ENCODE assay signal across 9 cellular contexts in the genomic region with DNA sequence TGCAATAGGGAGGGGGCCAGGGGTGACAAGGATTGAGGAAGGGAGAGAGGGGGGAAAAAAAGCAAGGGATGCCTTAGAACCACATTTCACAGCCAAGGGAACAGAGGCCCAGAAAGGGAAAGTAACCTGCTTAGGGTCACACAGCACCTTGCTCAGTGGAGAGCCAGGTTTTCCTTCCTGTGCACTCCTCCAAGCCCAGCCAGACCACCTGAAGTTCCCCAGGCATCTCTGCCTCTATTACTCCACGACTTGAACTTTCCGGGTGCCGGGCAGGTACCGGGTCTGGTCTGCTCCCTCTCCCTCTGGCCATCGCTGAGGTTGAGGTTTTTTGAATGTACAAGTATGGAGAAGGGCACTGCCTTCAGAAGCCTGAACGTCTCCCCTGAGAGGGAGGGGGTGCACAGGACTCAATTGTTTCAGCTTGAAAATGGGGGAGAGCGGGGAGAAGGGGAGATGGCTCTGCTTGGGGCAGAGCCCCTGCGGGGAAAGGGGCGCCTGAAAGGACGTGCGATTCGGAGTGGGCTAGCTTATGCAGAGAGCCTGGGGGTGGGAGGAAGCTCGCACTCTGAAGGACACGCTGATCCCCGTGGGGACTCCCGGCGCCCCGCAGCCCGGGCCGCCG. TPM values are rescaled to one million over a fixed set of nuclear protein-coding genes. Genes with fewer than 3 reads are reported as not detected.
DNase-seq lines count a peak whose midpoint lies in the region; ATAC-seq and TF ChIP-seq lines count a peak whose summit lies in the region.
"Had no signal": no experiment of that assay in that cellular context is flagged by ENCODE, and none has a peak within 500 bp of the region (broad histone marks: within the 10 kb centered on the region; RNA-seq: fewer than 3 reads in every experiment).

No MANE protein-coding gene starts in this region.

- peaks cover 79 to 88% (median 81%) of the 10 kb centered on the region in 3 donors for H3K4me1 ChIP-seq in skeletal muscle tissue (ENCODE audit: control insufficient read depth in 3 of 3, insufficient read depth in 3 of 3, low read length in 3 of 3)

- H3K27me3 ChIP-seq in skeletal muscle tissue (ENCODE audit: control insufficient read depth in 3 of 3, insufficient read depth in 3 of 3, low read length in 3 of 3): no peaks in the 10 kb centered on the region

- POLR2A ChIA-PET in RWPE1 (lab: Yijun Ruan, JAX; ENCODE audit: low non-redundant PET): interaction anchor here (1.3 kb wide), 1 partner anchor 7 kb away, joined by 8 read pairs; no protein-coding TSS in a partner anchor

- CTCF ChIA-PET in RWPE1 (lab: Yijun Ruan, JAX): no interaction called here

- H3K27ac ChIP-seq in RWPE1 (peak overlapping the region; percentile 97), skeletal muscle tissue (ENCODE audit: low read depth, low read length) (peak overlapping the region; percentile 100)

- H3K36me3 ChIP-seq in skeletal muscle tissue (ENCODE audit: control insufficient read depth in 3 of 3, insufficient read depth in 3 of 3, low read length in 3 of 3): peaks cover 4 to 8% (median 6%) of the 10 kb centered on the region in 3 donors

- peak; percentile 55 for DNase-seq in GM19240 (ENCODE audit: insufficient read length, low spot score)
- no peak for DNase-seq in RWPE1 (ENCODE audit: low spot score)
- no peak for DNase-seq in fibroblast of villous mesenchyme (ENCODE audit: low read depth)
- no peak for DNase-seq in NCI-H2171 (lab: John Stamatoyannopoulos, UW)
- DNase-seq in NCI-H2171 treated with DMSO at 0.1 percent for 48 hours (lab: John Stamatoyannopoulos, UW): no peak
- DNase-seq in NCI-H1048 (lab: John Stamatoyannopoulos, UW): no peak
- DNase-seq: NCI-H510A had no signal

- peak overlapping the region; percentile 100 for H3K4me3 ChIP-seq in fibroblast of villous mesenchyme (ENCODE audit: low read depth, low read length)
- H3K4me3 ChIP-seq in skeletal muscle tissue (ENCODE audit: low read length in 3 of 3): peak overlapping the region; percentile 96 to 98 (median 97)

- ATAC-seq in HG02763 (IDR thresholded peaks at IDR 0.05; ENCODE audit: unreplicated experiment): no peak

- peak overlapping the region; percentile 98 to 99 (median 99) for H3K9ac ChIP-seq in skeletal muscle tissue (ENCODE audit: low read depth in 1 of 3, low read length in 3 of 3)

- no peak for TF ChIP-seq CTCF in RWPE1 (conservative IDR thresholded peaks at IDR 0.05; ENCODE audit: low read depth)
- no peak for TF ChIP-seq CTCF in fibroblast of villous mesenchyme (IDR thresholded peaks at IDR 0.05; ENCODE audit: insufficient read depth, low read depth, low read length)

- H3K9me3 ChIP-seq in skeletal muscle tissue (ENCODE audit: control insufficient read depth in 3 of 3, low read length in 3 of 3): no peaks in the 10 kb centered on the region

RNA-seq across cellular contexts. Expression of gene SERPINH1, which starts 0.5 kb away (rescaled TPM):
- total RNA-seq in fibroblast of villous mesenchyme (1,336 and 1,367 TPM in 2 replicates), skeletal muscle tissue (237 TPM)

RNA-seq across cellular contexts. Expression of gene GDPD5, which starts 35.8 kb away (rescaled TPM):
- 9.5 and 10.3 TPM in 2 replicates for total RNA-seq in fibroblast of villous mesenchyme
- total RNA-seq in skeletal muscle tissue: 7.8 TPM
